Comparison of ENCODE assay signal across 30 cellular contexts in the genomic region with DNA sequence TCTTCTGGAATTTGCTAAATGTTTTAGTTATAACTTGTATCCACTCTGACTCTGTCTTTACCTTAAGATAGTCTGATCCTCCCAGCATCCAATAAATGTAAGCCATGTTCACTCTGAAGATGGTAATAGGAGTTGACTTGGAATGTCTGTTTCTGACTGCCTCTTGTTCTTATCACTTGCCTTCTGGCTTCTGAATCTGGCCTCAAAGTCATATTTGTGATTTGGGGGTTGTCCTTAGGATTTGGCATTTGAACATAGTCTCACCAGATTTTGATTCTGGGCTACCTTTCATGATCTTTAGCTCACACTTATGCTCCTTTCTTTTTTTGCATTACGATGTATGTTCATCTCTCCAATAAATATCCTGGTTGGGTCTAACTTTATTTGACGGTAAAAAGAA.
"Had no signal": no experiment of that assay in that cellular context is flagged by ENCODE, and none has a peak within 500 bp of the region (broad histone marks: within the 10 kb centered on the region; RNA-seq: fewer than 3 reads in every experiment).

No MANE protein-coding gene starts in this region.

- ATAC-seq: effector memory CD8-positive, alpha-beta T cell; esophagus mucosa; foreskin keratinocyte; gastrocnemius medialis; gastroesophageal sphincter; heart left ventricle; heart right ventricle had no signal

- H3K4me2 ChIP-seq: hepatocyte had no signal

- H3K9me3 ChIP-seq: colonic mucosa, esophagus muscularis mucosa, esophagus squamous epithelium, gastrocnemius medialis, gastroesophageal sphincter, heart left ventricle, heart right ventricle had no signal

- H3K27me3 ChIP-seq: colonic mucosa, esophagus muscularis mucosa, esophagus squamous epithelium, foreskin keratinocyte, gastrocnemius medialis, hepatocyte had no signal

- H3K79me2 ChIP-seq: hepatocyte had no signal

- H3K27ac Mint-ChIP-seq: dendritic cell treated with granulocyte-macrophage colony-stimulating factor and Interleukin-4, amounts not matched to agents 40 ng/mL and 50 ng/mL, for 4 days; effector memory CD8-positive, alpha-beta T cell; endodermal cell had no signal

- H2AFZ ChIP-seq: hepatocyte had no signal

- H3K36me3 ChIP-seq: colonic mucosa, esophagus muscularis mucosa, esophagus squamous epithelium, gastrocnemius medialis, gastroesophageal sphincter, heart left ventricle, heart right ventricle had no signal

- FAIRE-seq: colon, endometrium, endothelial cell of umbilical vein, frontal cortex had no signal

- H3K27me3 Mint-ChIP-seq: dendritic cell treated with granulocyte-macrophage colony-stimulating factor and Interleukin-4, amounts not matched to agents 40 ng/mL and 50 ng/mL, for 4 days had no signal

- H3K4me1 ChIP-seq: colonic mucosa, esophagus muscularis mucosa, esophagus squamous epithelium, foreskin keratinocyte, gastrocnemius medialis, gastroesophageal sphincter, heart left ventricle, heart right ventricle had no signal

- DNase-seq: colonic mucosa; cortex of kidney; dermis blood vessel endothelial cell; dorsolateral prefrontal cortex; effector CD4-positive, alpha-beta T cell; effector CD8-positive, alpha-beta T cell; effector memory CD4-positive, alpha-beta T cell; effector memory CD8-positive, alpha-beta T cell; endodermal cell; erythroblast; esophagus squamous epithelium; foreskin fibroblast; foreskin keratinocyte; foreskin melanocyte; gastrocnemius medialis; glutamatergic neuron; head of caudate nucleus; heart left ventricle; heart right ventricle had no signal

- H3K9me3 Mint-ChIP-seq: dendritic cell treated with granulocyte-macrophage colony-stimulating factor and Interleukin-4, amounts not matched to agents 40 ng/mL and 50 ng/mL, for 4 days; effector memory CD8-positive, alpha-beta T cell had no signal

- H3K27ac ChIP-seq: colonic mucosa, coronary artery, dorsolateral prefrontal cortex, epithelial cell of prostate, esophagus muscularis mucosa, esophagus squamous epithelium, foreskin keratinocyte, gastrocnemius medialis, gastroesophageal sphincter, heart left ventricle, heart right ventricle, hepatocyte had no signal

- H3K4me3 ChIP-seq: colonic mucosa, coronary artery, dorsolateral prefrontal cortex, esophagus muscularis mucosa, esophagus squamous epithelium, gastrocnemius medialis, gastroesophageal sphincter, heart left ventricle, heart right ventricle, hepatocyte had no signal

- H3K4me3 Mint-ChIP-seq: dendritic cell treated with granulocyte-macrophage colony-stimulating factor and Interleukin-4, amounts not matched to agents 40 ng/mL and 50 ng/mL, for 4 days; effector memory CD8-positive, alpha-beta T cell; endodermal cell had no signal
